Comparison of ENCODE assay signal across 22 cellular contexts in the genomic region with DNA sequence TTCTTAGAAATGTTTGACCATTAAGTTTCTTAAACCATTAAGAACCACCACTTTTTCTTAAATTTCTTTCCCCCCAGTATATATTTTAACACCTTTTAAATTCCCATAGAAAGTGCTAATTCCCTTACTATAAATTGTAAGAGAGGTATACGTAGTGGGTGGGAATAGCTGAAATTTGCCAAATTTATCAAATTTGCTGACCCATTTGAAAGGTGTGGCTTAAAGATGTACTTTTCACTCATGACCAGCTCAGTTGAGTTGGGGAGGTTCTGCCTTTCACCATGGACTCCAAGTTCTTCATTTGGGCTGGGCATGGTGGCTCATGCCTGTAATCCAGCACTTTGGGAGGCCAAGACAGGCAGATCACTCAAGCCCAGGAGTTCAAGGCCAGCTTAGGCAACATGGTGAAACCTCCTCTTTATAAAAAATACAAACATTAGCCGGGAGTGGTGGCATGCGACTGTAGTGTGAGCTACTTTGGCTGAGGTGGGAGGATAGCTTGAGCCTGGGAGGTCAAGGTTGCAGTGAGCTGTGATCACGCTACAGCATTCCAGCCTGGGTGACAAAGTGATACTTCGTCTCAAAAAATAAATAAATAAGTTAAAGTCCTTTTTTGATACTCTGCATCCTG.
"Had no signal": no experiment of that assay in that cellular context is flagged by ENCODE, and none has a peak within 500 bp of the region (broad histone marks: within the 10 kb centered on the region; RNA-seq: fewer than 3 reads in every experiment).

No MANE protein-coding gene starts in this region.

- ATAC-seq: heart right ventricle, left cardiac atrium, left ventricle myocardium superior, upper lobe of right lung had no signal

- H3K9me3 Mint-ChIP-seq: endodermal cell, naive B cell, nephron progenitor cell had no signal

- H3K27me3 ChIP-seq: heart right ventricle, right atrium auricular region, testis, tibial nerve, upper lobe of right lung, vagina had no signal

- H3K27me3 Mint-ChIP-seq: naive B cell had no signal

- FAIRE-seq: endothelial cell of umbilical vein, frontal cortex, islet of Langerhans, small intestine had no signal

- H3K27ac Mint-ChIP-seq: endodermal cell, naive B cell, nephron progenitor cell had no signal

- H3K36me3 ChIP-seq: right atrium auricular region, upper lobe of right lung had no signal

- H3K27ac ChIP-seq: coronary artery, heart right ventricle, right atrium auricular region, testis, tibial nerve, upper lobe of right lung, vagina had no signal

- H3K36me3 Mint-ChIP-seq: naive B cell had no signal

- DNase-seq: effector CD4-positive, alpha-beta T cell; endodermal cell; heart right ventricle; hypothalamus; left cardiac atrium; left ventricle myocardium superior; mesendoderm; naive B cell; nephron progenitor cell; small intestine; stimulated activated CD4-positive, alpha-beta T cell treated with anti-CD3 and anti-CD28 coated beads, Interleukin-12 subunit alpha, Interleukin-12 subunit beta, amount 100 ng/mL, for 4 hours; stimulated activated naive CD8-positive, alpha-beta T cell treated with anti-CD3 and anti-CD28 coated beads, Interleukin-15, Interleukin-2, amounts not matched to agents 100 U/mL and 50 U/mL, for 24 hours; testis; upper lobe of right lung had no signal

- H3K4me1 ChIP-seq: heart right ventricle, right atrium auricular region, testis, tibial nerve, upper lobe of right lung, vagina had no signal

- H3K9me3 ChIP-seq: heart right ventricle, right atrium auricular region, testis, tibial nerve, upper lobe of right lung, vagina had no signal

- H3K4me3 Mint-ChIP-seq: endodermal cell, nephron progenitor cell had no signal

- H3K4me3 ChIP-seq: coronary artery, heart right ventricle, lung, right atrium auricular region, testis, tibial nerve, upper lobe of right lung, vagina had no signal

- H3K4me1 Mint-ChIP-seq: naive B cell had no signal
